In the genomic region with DNA sequence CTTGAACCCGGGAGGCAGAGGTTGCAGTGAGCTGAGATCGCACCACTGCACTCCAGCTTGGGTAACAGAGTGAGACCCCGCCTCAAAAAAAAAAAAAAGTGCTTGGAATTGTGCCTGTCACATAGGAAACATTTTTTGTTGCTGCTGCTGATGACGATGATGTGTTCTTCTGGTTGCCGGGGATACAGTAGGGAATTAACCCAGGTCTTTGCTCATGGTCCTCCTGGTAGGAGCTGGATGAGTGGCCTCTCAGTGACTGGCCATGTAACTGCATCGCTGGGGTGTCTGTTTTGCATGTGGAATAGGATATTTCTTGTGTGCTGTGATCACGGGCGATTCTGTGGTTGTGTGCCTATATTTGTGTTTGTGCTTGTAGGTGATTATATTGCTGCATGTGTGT, we compare ENCODE assay signal across 21 cellular contexts. TPM values are rescaled to one million over a fixed set of nuclear protein-coding genes. Genes with fewer than 3 reads are reported as not detected.
A peak's percentile ranks its signal among the peaks of the same experiment; 100 is the strongest.
DNase-seq lines count a peak whose midpoint lies in the region; ATAC-seq, FAIRE-seq and TF ChIP-seq lines count a peak whose summit lies in the region.
"Had no signal": no experiment of that assay in that cellular context is flagged by ENCODE, and none has a peak within 500 bp of the region (broad histone marks: within the 10 kb centered on the region; RNA-seq: fewer than 3 reads in every experiment).

No MANE protein-coding gene starts in this region.

- H4K8ac ChIP-seq in mesendoderm (ENCODE audit: low read depth, low read length) = no peak overlapping the region

- no peaks in the 10 kb centered on the region for H3K9me3 Mint-ChIP-seq in brain
- H3K9me3 Mint-ChIP-seq: CD8-positive, alpha-beta memory T cell had no signal

- H2AK5ac ChIP-seq in mesendoderm (ENCODE audit: low read length) = no peak overlapping the region

- H3K4me1 Mint-ChIP-seq in brain = peaks cover 47% of the 10 kb centered on the region

- no peaks in the 10 kb centered on the region for H3K9me3 ChIP-seq in A549
- no peaks in the 10 kb centered on the region for H3K9me3 ChIP-seq in suprapubic skin
- H3K9me3 ChIP-seq: BLaER1 had no signal

- no peaks in the 10 kb centered on the region for H3K27me3 ChIP-seq in mesendoderm (ENCODE audit: insufficient read depth, low read length, poor library complexity)
- peaks cover 9% of the 10 kb centered on the region for H3K27me3 ChIP-seq in suprapubic skin

- H2BK15ac ChIP-seq in mesendoderm (replicated peaks; ENCODE audit: low read depth) = no peak overlapping the region

- TF ChIP-seq EP300 in A549 (IDR thresholded peaks at IDR 0.05) (no peak), suprapubic skin (IDR thresholded peaks at IDR 0.05) (no peak)

- ATAC-seq in A549 = no peak
- ATAC-seq: K562, Panc1 had no signal

- H3K27ac ChIP-seq in A549 = no peak overlapping the region
- H3K27ac ChIP-seq in mesendoderm (ENCODE audit: low read depth, low read length) = no peak overlapping the region
- no peak overlapping the region for H3K27ac ChIP-seq in suprapubic skin
- H3K27ac ChIP-seq: BLaER1 had no signal

- no peak overlapping the region for H3K4ac ChIP-seq in mesendoderm (ENCODE audit: low read depth, low read length)

- H3K79me1 ChIP-seq in mesendoderm (ENCODE audit: low read length) = peaks cover 4% of the 10 kb centered on the region

- no peaks in the 10 kb centered on the region for H3K36me3 ChIP-seq in mesendoderm (ENCODE audit: control insufficient read depth, insufficient read depth, low read length)
- no peaks in the 10 kb centered on the region for H3K36me3 ChIP-seq in suprapubic skin
- H3K36me3 ChIP-seq: BLaER1 had no signal

- POLR2A ChIA-PET in A549 (lab: Yijun Ruan, JAX) = no interaction called here

- DNase-seq in A549 (ENCODE audit: low read depth in 1 of 2, low spot score in 1 of 2) = peak in 1 of 2 experiments; percentile 55
- DNase-seq in HT1080 (ENCODE audit: low read depth) = peak; percentile 32
- DNase-seq in mesendoderm = peak; percentile 47
- DNase-seq in A172 (ENCODE audit: low spot score) = no peak
- no peak for DNase-seq in activated effector memory CD4-positive, alpha-beta T cell treated with Interleukin-2 at 50 U/mL for 16 hours
- DNase-seq in suprapubic skin (ENCODE audit: low spot score in 2 of 2) = no peak
- no peak for DNase-seq in NAMALWA (ENCODE audit: low spot score)
- DNase-seq: 8988T; CD8-positive, alpha-beta memory T cell; DMS79 treated with DMSO at 0.1 percent for 48 hours; NCI-H187; NCI-H2107; NCI-H226; NCI-H524 treated with DMSO at 0.1 percent for 48 hours; Right ventricle myocardium superior had no signal

- H3K18ac ChIP-seq in mesendoderm (ENCODE audit: low read length) = no peak overlapping the region

- H3K4me1 ChIP-seq in A549 (peaks cover 21% of the 10 kb centered on the region), mesendoderm (ENCODE audit: control insufficient read depth, low read depth, low read length) (peaks cover 3% of the 10 kb centered on the region), suprapubic skin (peaks cover 12% of the 10 kb centered on the region)

- no peak for TF ChIP-seq POLR2A in A549 (IDR thresholded peaks at IDR 0.05; ENCODE audit: low read length)
- TF ChIP-seq POLR2A in suprapubic skin (IDR thresholded peaks at IDR 0.05) = no peak

- 76% methylated on average over 8 of the region's 8 CpGs for WGBS in A549 (ENCODE audit: missing lambda C conversion rate)
- no CpG with 5 or more reads among the region's 8 CpGs for WGBS in mesendoderm (ENCODE audit: extremely low coverage, insufficient coverage, low lambda C conversion rate)
- 80% methylated on average over 8 of the region's 8 CpGs for WGBS in suprapubic skin

- H4K5ac ChIP-seq in mesendoderm (ENCODE audit: low read length) = no peak overlapping the region

- H3K4me3 ChIP-seq in A549 (no peak overlapping the region), mesendoderm (ENCODE audit: low read length) (no peak overlapping the region), suprapubic skin (no peak overlapping the region)
- H3K4me3 ChIP-seq: BLaER1, K562 had no signal

- no peaks in the 10 kb centered on the region for H3K36me3 Mint-ChIP-seq in brain
- H3K36me3 Mint-ChIP-seq: CD8-positive, alpha-beta memory T cell had no signal

- H3K4me2 ChIP-seq in A549 (no peak overlapping the region), mesendoderm (ENCODE audit: low read length) (no peak overlapping the region)
- H3K4me2 ChIP-seq: BLaER1 had no signal

- H2BK120ac ChIP-seq in mesendoderm (ENCODE audit: low read depth, low read length) = no peak overlapping the region

- peaks cover 37% of the 10 kb centered on the region for H3K27me3 Mint-ChIP-seq in brain

- TF ChIP-seq CTCF in A549 (IDR thresholded peaks at IDR 0.05) (no peak), brain (conservative IDR thresholded peaks at IDR 0.05) (no peak), suprapubic skin (IDR thresholded peaks at IDR 0.05) (no peak)

- TF ChIP-seq RAD21 in A549 (conservative IDR thresholded peaks at IDR 0.05 in 1 of 2, IDR thresholded peaks at IDR 0.05 in 1 of 2) = no peak

- FAIRE-seq in A549 (lab: Jason Lieb, UNC) = peak; percentile 91
- FAIRE-seq: D721Med, H54 had no signal

- peak overlapping the region in 4 of 5 experiments; percentile 7 to 99 (median 84) for H3K27ac Mint-ChIP-seq in brain

- peak overlapping the region; percentile 2 to 92 (median 40) for H3K4me3 Mint-ChIP-seq in brain

- H2BK5ac ChIP-seq in mesendoderm (ENCODE audit: low read length) = no peak overlapping the region

- H3K56ac ChIP-seq in mesendoderm (ENCODE audit: low read length) = no peak overlapping the region

- H3K23ac ChIP-seq in mesendoderm (ENCODE audit: low read length) = no peak overlapping the region

- CTCF ChIA-PET in A549 (lab: Yijun Ruan, JAX) = interaction anchor here (0.6 to 17.1 kb wide), 7 partner anchors 11 to 262 kb away, joined by 3 to 302 read pairs (median 6); a partner anchor contains a TSS

- no peaks in the 10 kb centered on the region for H3K79me2 ChIP-seq in mesendoderm (ENCODE audit: control insufficient read depth, insufficient read depth, low read length)

- no peak overlapping the region for H3K9ac ChIP-seq in mesendoderm (ENCODE audit: low read length)
- H3K9ac ChIP-seq: BLaER1 had no signal

TF ChIP-seq in A549, 52 proteins besides CTCF, POLR2A, EP300 and RAD21 (continues in another document):
- no peak for TF ChIP-seq CHD2 (IDR thresholded peaks at IDR 0.05; ENCODE audit: low read length, partially characterized antibody)
- TF ChIP-seq, protein P1, sequence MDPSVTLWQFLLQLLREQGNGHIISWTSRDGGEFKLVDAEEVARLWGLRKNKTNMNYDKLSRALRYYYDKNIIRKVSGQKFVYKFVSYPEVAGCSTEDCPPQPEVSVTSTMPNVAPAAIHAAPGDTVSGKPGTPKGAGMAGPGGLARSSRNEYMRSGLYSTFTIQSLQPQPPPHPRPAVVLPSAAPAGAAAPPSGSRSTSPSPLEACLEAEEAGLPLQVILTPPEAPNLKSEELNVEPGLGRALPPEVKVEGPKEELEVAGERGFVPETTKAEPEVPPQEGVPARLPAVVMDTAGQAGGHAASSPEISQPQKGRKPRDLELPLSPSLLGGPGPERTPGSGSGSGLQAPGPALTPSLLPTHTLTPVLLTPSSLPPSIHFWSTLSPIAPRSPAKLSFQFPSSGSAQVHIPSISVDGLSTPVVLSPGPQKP (IDR thresholded peaks at IDR 0.05; ENCODE audit: low read depth, low read length) = no peak
- TF ChIP-seq JUN (IDR thresholded peaks at IDR 0.05) = no peak
- TF ChIP-seq RFX5 (IDR thresholded peaks at IDR 0.05) = no peak
- TF ChIP-seq CHD4 (IDR thresholded peaks at IDR 0.05; ENCODE audit: borderline replicate concordance) = no peak

RNA-seq across cellular contexts. Expression of a gene that starts 4.7 kb away (rescaled TPM):
- 5.1 and 11.9 TPM in 2 replicates for polyA plus RNA-seq in A549 (2011; rRNA removed)
- polyA plus RNA-seq in A549 (2012; cell fraction: cytosol; rRNA removed) = 39.9 and 41.0 TPM in 2 replicates
- polyA plus RNA-seq in A549 (2012; cell fraction: nucleus; rRNA removed) = 23.1 and 33.3 TPM in 2 replicates
- 33.2 to 44.6 TPM (median 33.6 TPM) in 3 replicates for polyA plus RNA-seq in A549 (2017; fragmentation: RNase III; extraction: RNeasy Plus Mini Kit Qiagen cat#74134 plus additional on column Dnase treatment)
- polyA minus RNA-seq in A549 (2011; rRNA and poly(A)+ RNA removed) = 1.4 and 5.2 TPM in 2 replicates
- total RNA-seq in HT1080 (2014; rRNA removed; shearing (Covaris generic)) = not detected in 2 replicates
- polyA plus RNA-seq in HT1080 (2015; cell fraction: cytosol; rRNA removed) = 0.99 TPM in 1 of 2 replicates, not detected in the other
- polyA plus RNA-seq in HT1080 (2015; cell fraction: nucleus; rRNA removed) = not detected in 2 replicates
- polyA plus RNA-seq in brain (ENCODE audit: insufficient read depth, low read depth, low replicate concordance) = 10.9 TPM
- polyA plus RNA-seq in mesendoderm (2013, experiment 1 of 2) = 17.8 TPM
- polyA plus RNA-seq in mesendoderm (2013, experiment 2 of 2) = 17.0 TPM
- total RNA-seq in A172 (2014; rRNA removed; shearing (Covaris generic)) = 0.34 and 2.8 TPM in 2 replicates
- total RNA-seq in suprapubic skin = 100 to 1,000 TPM in 3 of 4 donors, 10 to 100 TPM in 1; 52.9 to 364 (median 353) TPM
- total RNA-seq: CD8-positive, alpha-beta memory T cell had no signal
- polyA plus RNA-seq: CD8-positive, alpha-beta memory T cell had no signal

RNA-seq across cellular contexts. Expression of a gene that starts 32.4 kb away (rescaled TPM):
- 1.6 and 2.6 TPM in 2 replicates for polyA plus RNA-seq in A549 (2011; rRNA removed)
- polyA plus RNA-seq in A549 (2012; cell fraction: cytosol; rRNA removed) = 4.3 and 6.6 TPM in 2 replicates
- polyA plus RNA-seq in A549 (2012; cell fraction: nucleus; rRNA removed) = 8.5 and 10.1 TPM in 2 replicates
- 2.5 to 3.2 TPM (median 2.7 TPM) in 3 replicates for polyA plus RNA-seq in A549 (2017; fragmentation: RNase III; extraction: RNeasy Plus Mini Kit Qiagen cat#74134 plus additional on column Dnase treatment)
- 2.3 and 3.4 TPM in 2 replicates for polyA minus RNA-seq in A549 (2011; rRNA and poly(A)+ RNA removed)
- not detected in 2 replicates for total RNA-seq in HT1080 (2014; rRNA removed; shearing (Covaris generic))
- polyA plus RNA-seq in HT1080 (2015; cell fraction: cytosol; rRNA removed) = 0.09 and 0.24 TPM in 2 replicates
- 0.31 and 0.87 TPM in 2 replicates for polyA plus RNA-seq in HT1080 (2015; cell fraction: nucleus; rRNA removed)
- 74.5 TPM for polyA plus RNA-seq in brain (ENCODE audit: insufficient read depth, low read depth, low replicate concordance)
- polyA plus RNA-seq in mesendoderm (2013, experiment 1 of 2) = 3.5 TPM
- 3.5 TPM for polyA plus RNA-seq in mesendoderm (2013, experiment 2 of 2)
- total RNA-seq in A172 (2014; rRNA removed; shearing (Covaris generic)) = 1.2 TPM in 1 of 2 replicates, not detected in the other
- 10 to 100 TPM; 33.9 to 82.6 (median 51.5) TPM for total RNA-seq in suprapubic skin
- polyA plus RNA-seq: K562 had no signal

RNA-seq across cellular contexts. Expression of a gene that starts 48.0 kb away (rescaled TPM):
- polyA plus RNA-seq in A549 (2011; rRNA removed) (0.13 and 0.14 TPM in 2 replicates), A549 (2017; fragmentation: RNase III; extraction: RNeasy Plus Mini Kit Qiagen cat#74134 plus additional on column Dnase treatment) (not detected in 3 replicates), brain (ENCODE audit: insufficient read depth, low read depth, low replicate concordance) (1.8 TPM)
- 0.08 and 0.09 TPM in 2 replicates for polyA plus RNA-seq in A549 (2012; cell fraction: cytosol; rRNA removed)
- not detected in 2 replicates for polyA plus RNA-seq in A549 (2012; cell fraction: nucleus; rRNA removed)
- polyA minus RNA-seq in A549 (2011; rRNA and poly(A)+ RNA removed) = not detected in 2 replicates
- total RNA-seq in HT1080 (2014; rRNA removed; shearing (Covaris generic)) = not detected in 2 replicates
- polyA plus RNA-seq in HT1080 (2015; cell fraction: cytosol; rRNA removed) = not detected in 2 replicates
- polyA plus RNA-seq in HT1080 (2015; cell fraction: nucleus; rRNA removed) = not detected in 2 replicates
- 0.08 TPM for polyA plus RNA-seq in mesendoderm (2013, experiment 1 of 2)
- polyA plus RNA-seq in mesendoderm (2013, experiment 2 of 2) = 0.06 TPM
- not detected in 2 replicates for total RNA-seq in A172 (2014; rRNA removed; shearing (Covaris generic))
- total RNA-seq in suprapubic skin = under 1 TPM in 1 of 4 donors, not detected in 3; 0.55 TPM
- total RNA-seq: CD8-positive, alpha-beta memory T cell; K562; Right ventricle myocardium superior had no signal
- polyA plus RNA-seq: CD8-positive, alpha-beta memory T cell had no signal

Comparison
In these comparisons a context has a peak if more than half of its experiments do, and no peak if none do; other contexts are left out.
1. DNase-seq: peak in HT1080 (single experiment) and mesendoderm (single experiment); none in A172 (single experiment), activated effector memory CD4-positive, alpha-beta T cell treated with Interleukin-2 at 50 U/mL for 16 hours (single experiment), suprapubic skin (0 of 2) and NAMALWA (single experiment).
2. RNA of a gene that starts 4.7 kb away (total RNA-seq): 52.9 to 364 TPM in suprapubic skin; 0.34 to 2.8 TPM in A172 and not detected in HT1080; every median in the first group is over 10 times any median in the second.
3. RNA of a gene that starts 32.4 kb away (total RNA-seq): 33.9 to 82.6 TPM in suprapubic skin; not detected in HT1080 and 1.2 TPM in A172; every median in the first group is over 10 times any median in the second.